ENCODE assay signal across 1 cellular context in the genomic region with DNA sequence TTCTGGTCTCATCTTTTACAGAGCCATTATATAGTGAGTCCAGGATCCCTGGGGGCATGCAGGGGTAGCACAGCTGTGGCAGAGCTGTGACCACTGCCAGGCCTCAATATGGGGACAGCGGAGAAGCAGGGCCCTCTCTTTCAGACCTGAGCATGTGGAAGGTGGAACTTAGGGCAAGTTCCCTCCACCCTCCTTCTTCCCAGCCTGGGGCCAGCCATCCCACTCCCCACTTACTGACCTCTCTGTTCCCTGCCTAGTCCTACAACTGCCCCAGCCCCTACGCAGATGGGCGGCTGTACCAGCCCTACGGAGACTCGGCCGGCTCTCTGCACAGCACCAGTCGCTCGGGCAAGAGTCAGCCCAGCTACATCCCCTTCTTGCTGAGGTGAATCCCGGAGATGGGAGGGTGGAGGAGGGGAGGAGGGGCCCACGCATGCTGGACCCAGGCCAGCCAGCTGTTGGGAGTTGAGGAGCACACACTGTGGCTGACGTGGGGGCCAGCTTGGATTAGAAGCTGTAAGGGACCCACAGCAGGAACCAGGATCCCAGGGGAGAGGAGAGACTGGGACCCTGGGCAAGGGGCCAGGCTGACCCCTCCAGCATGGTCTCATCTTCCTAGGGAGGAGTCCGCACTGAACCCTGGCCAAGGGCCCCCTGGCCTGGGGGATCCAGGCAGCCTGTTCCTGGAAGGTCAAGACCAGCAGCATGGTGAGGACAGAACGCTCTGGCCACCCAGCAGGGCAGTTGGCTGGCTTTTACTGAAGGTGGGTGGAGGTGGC.
TF ChIP-seq lines count a peak whose summit lies in the region.

No MANE protein-coding gene starts in this region.

TF ChIP-seq in IMR-90, 13 proteins besides CTCF, POLR2A, EP300 and RAD21:
- TF ChIP-seq, protein P1, sequence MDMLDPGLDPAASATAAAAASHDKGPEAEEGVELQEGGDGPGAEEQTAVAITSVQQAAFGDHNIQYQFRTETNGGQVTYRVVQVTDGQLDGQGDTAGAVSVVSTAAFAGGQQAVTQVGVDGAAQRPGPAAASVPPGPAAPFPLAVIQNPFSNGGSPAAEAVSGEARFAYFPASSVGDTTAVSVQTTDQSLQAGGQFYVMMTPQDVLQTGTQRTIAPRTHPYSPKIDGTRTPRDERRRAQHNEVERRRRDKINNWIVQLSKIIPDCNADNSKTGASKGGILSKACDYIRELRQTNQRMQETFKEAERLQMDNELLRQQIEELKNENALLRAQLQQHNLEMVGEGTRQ (IDR thresholded peaks at IDR 0.05; ENCODE audit: low read depth, low read length): no peak
- TF ChIP-seq RFX5 (IDR thresholded peaks at IDR 0.05; ENCODE audit: low read depth, low read length): no peak
TF ChIP-seq in IMR-90: peak in this region for 0.
